1 cellular context compared by ENCODE assay signal in the genomic region with DNA sequence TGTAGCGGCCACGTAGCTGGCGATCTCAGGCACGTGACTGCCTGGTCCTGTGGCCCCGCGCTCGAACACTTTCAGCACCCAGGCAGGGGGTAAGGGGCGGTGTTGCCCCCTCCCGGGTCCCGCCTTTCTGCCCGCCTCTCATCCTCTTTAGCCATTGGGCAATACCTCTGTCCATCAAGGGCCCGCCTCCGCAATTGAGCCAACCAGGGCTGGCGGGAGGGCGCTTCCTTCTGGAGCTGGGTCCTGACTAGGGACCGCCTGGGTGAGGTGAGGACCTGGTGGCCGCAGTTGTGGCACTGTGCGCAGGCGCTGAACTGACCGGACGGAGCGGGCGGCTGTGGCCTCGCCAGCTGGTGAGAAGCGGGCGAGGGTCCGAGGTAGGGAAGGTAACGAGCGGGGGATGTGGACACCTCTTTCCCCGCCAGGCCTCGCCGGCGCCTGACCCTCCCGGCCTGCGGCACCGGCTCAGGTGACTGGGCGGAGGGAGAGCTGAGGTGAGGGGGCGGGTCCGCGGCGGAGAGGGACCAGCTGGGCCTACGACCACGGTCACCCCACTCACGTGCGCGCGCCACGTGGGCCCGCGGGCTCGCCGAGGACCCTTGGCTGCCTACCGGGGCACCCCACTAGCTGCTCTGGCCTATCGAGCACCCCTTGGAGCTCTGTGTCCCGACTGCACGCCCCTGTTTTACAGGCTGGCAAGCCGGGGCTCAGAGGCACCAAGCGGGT.
TF ChIP-seq lines count a peak whose summit lies in the region.

A gene with protein sequence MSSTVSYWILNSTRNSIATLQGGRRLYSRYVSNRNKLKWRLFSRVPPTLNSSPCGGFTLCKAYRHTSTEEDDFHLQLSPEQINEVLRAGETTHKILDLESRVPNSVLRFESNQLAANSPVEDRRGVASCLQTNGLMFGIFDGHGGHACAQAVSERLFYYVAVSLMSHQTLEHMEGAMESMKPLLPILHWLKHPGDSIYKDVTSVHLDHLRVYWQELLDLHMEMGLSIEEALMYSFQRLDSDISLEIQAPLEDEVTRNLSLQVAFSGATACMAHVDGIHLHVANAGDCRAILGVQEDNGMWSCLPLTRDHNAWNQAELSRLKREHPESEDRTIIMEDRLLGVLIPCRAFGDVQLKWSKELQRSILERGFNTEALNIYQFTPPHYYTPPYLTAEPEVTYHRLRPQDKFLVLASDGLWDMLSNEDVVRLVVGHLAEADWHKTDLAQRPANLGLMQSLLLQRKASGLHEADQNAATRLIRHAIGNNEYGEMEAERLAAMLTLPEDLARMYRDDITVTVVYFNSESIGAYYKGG (plus strand): TSS at position 228 of the 726 bp plus-strand sequence. CDS start 3,770 bp downstream, outside the sequence.

TF ChIP-seq in HEK293, 187 proteins besides CTCF, POLR2A, EP300 and RAD21 (continued from another document and continues in another):
- TF ChIP-seq, protein P1, sequence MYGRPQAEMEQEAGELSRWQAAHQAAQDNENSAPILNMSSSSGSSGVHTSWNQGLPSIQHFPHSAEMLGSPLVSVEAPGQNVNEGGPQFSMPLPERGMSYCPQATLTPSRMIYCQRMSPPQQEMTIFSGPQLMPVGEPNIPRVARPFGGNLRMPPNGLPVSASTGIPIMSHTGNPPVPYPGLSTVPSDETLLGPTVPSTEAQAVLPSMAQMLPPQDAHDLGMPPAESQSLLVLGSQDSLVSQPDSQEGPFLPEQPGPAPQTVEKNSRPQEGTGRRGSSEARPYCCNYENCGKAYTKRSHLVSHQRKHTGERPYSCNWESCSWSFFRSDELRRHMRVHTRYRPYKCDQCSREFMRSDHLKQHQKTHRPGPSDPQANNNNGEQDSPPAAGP (tag by site-specific recombination; IDR thresholded peaks at IDR 0.05) = no peak
- TF ChIP-seq YY2 (tag by site-specific recombination; IDR thresholded peaks at IDR 0.05) (no peak), ZNF366 (tag by site-specific recombination; conservative IDR thresholded peaks at IDR 0.05) (no peak), ZNF670 (tag by site-specific recombination; IDR thresholded peaks at IDR 0.05; ENCODE audit: low read depth) (no peak), ZNF791 (tag by site-specific recombination; IDR thresholded peaks at IDR 0.05) (no peak), ZNF404 (tag by site-specific recombination; IDR thresholded peaks at IDR 0.05) (no peak), EGR2 (tag by site-specific recombination; IDR thresholded peaks at IDR 0.05; ENCODE audit: low read depth) (peak; percentile 50), HOXA7 (CRISPR knock-in tag; IDR thresholded peaks at IDR 0.05; ENCODE audit: borderline replicate concordance) (no peak), ZNF530 (tag by site-specific recombination; IDR thresholded peaks at IDR 0.05; ENCODE audit: low read depth) (no peak), ZNF19 (tag by site-specific recombination; IDR thresholded peaks at IDR 0.05; ENCODE audit: low read depth) (no peak), ZNF596 (tag by site-specific recombination; IDR thresholded peaks at IDR 0.05) (no peak), ZFP37 (tag by site-specific recombination; IDR thresholded peaks at IDR 0.05) (0 out of 2 replicates have a peak, but pooled peaks have one; percentile 56), KLF9 (tag by site-specific recombination; IDR thresholded peaks at IDR 0.05; ENCODE audit: low read depth) (peak; percentile 92), ZNF623 (tag by site-specific recombination; IDR thresholded peaks at IDR 0.05) (no peak), ZNF501 (tag by site-specific recombination; IDR thresholded peaks at IDR 0.05) (0 out of 2 replicates have a peak, but pooled peaks have one; percentile 58), ZNF521 (tag by site-specific recombination; IDR thresholded peaks at IDR 0.05) (no peak), KLF7 (tag by site-specific recombination; IDR thresholded peaks at IDR 0.05; ENCODE audit: borderline replicate concordance) (peak; percentile 43; the same call in 1 of the 2 replicates), ZBTB1 (tag by site-specific recombination; IDR thresholded peaks at IDR 0.05) (no peak), ZNF274 (IDR thresholded peaks at IDR 0.05; ENCODE audit: low read length) (no peak), ZNF274 (tag by site-specific recombination; IDR thresholded peaks at IDR 0.05; ENCODE audit: borderline replicate concordance) (no peak; the same call in 1 of the 2 replicates), ZNF514 (tag by site-specific recombination; IDR thresholded peaks at IDR 0.05) (no peak), ZNF830 (tag by site-specific recombination; IDR thresholded peaks at IDR 0.05; ENCODE audit: low read depth) (no peak), ZNF140 (tag by site-specific recombination; IDR thresholded peaks at IDR 0.05) (no peak), MEIS1 (CRISPR knock-in tag; IDR thresholded peaks at IDR 0.05; ENCODE audit: borderline replicate concordance) (no peak), ZNF394 (tag by site-specific recombination; IDR thresholded peaks at IDR 0.05; ENCODE audit: borderline replicate concordance) (no peak), SCRT2 (tag by site-specific recombination; IDR thresholded peaks at IDR 0.05) (no peak), ZFHX2 (tag by site-specific recombination; conservative IDR thresholded peaks at IDR 0.05) (peak; percentile 65), ZNF600 (tag by site-specific recombination; IDR thresholded peaks at IDR 0.05) (no peak), ZNF555 (tag by site-specific recombination; conservative IDR thresholded peaks at IDR 0.05) (no peak), ZNF768 (tag by site-specific recombination; IDR thresholded peaks at IDR 0.05) (no peak), GLIS1 (tag by site-specific recombination; IDR thresholded peaks at IDR 0.05) (peak; percentile 96), ZNF24 (tag by site-specific recombination; IDR thresholded peaks at IDR 0.05) (no peak; the same call in 1 of the 2 replicates), ZNF132 (tag by site-specific recombination; IDR thresholded peaks at IDR 0.05; ENCODE audit: borderline replicate concordance) (no peak), ZXDB (tag by site-specific recombination; IDR thresholded peaks at IDR 0.05) (peak; percentile 81), GLI2 (tag by site-specific recombination; IDR thresholded peaks at IDR 0.05; ENCODE audit: borderline replicate concordance, low read depth) (no peak), ZBTB8A (tag by site-specific recombination; IDR thresholded peaks at IDR 0.05) (no peak)
- TF ChIP-seq, protein P2, sequence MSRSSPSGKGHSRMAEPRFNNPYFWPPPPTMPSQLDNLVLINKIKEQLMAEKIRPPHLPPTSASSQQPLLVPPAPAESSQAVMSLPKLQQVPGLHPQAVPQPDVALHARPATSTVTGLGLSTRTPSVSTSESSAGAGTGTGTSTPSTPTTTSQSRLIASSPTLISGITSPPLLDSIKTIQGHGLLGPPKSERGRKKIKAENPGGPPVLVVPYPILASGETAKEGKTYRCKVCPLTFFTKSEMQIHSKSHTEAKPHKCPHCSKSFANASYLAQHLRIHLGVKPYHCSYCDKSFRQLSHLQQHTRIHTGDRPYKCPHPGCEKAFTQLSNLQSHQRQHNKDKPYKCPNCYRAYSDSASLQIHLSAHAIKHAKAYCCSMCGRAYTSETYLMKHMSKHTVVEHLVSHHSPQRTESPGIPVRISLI (tag by site-specific recombination; IDR thresholded peaks at IDR 0.05) = no peak
- TF ChIP-seq, protein P3, sequence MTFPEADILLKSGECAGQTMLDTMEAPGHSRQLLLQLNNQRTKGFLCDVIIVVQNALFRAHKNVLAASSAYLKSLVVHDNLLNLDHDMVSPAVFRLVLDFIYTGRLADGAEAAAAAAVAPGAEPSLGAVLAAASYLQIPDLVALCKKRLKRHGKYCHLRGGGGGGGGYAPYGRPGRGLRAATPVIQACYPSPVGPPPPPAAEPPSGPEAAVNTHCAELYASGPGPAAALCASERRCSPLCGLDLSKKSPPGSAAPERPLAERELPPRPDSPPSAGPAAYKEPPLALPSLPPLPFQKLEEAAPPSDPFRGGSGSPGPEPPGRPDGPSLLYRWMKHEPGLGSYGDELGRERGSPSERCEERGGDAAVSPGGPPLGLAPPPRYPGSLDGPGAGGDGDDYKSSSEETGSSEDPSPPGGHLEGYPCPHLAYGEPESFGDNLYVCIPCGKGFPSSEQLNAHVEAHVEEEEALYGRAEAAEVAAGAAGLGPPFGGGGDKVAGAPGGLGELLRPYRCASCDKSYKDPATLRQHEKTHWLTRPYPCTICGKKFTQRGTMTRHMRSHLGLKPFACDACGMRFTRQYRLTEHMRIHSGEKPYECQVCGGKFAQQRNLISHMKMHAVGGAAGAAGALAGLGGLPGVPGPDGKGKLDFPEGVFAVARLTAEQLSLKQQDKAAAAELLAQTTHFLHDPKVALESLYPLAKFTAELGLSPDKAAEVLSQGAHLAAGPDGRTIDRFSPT (tag by site-specific recombination; IDR thresholded peaks at IDR 0.05) = peak; percentile 97
- TF ChIP-seq, protein P4, sequence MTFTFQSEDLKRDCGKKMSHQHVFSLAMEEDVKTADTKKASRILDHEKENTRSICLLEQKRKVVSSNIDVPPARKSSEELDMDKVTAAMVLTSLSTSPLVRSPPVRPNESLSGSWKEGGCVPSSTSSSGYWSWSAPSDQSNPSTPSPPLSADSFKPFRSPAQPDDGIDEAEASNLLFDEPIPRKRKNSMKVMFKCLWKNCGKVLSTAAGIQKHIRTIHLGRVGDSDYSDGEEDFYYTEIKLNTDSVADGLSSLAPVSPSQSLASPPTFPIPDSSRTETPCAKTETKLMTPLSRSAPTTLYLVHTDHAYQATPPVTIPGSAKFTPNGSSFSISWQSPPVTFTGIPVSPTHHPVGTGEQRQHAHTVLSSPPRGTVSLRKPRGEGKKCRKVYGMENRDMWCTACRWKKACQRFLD (tag by site-specific recombination; IDR thresholded peaks at IDR 0.05) = no peak
- TF ChIP-seq, protein P5, sequence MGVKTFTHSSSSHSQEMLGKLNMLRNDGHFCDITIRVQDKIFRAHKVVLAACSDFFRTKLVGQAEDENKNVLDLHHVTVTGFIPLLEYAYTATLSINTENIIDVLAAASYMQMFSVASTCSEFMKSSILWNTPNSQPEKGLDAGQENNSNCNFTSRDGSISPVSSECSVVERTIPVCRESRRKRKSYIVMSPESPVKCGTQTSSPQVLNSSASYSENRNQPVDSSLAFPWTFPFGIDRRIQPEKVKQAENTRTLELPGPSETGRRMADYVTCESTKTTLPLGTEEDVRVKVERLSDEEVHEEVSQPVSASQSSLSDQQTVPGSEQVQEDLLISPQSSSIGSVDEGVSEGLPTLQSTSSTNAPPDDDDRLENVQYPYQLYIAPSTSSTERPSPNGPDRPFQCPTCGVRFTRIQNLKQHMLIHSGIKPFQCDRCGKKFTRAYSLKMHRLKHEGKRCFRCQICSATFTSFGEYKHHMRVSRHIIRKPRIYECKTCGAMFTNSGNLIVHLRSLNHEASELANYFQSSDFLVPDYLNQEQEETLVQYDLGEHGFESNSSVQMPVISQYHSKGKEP (tag by site-specific recombination; IDR thresholded peaks at IDR 0.05) = no peak
- TF ChIP-seq, protein P6, sequence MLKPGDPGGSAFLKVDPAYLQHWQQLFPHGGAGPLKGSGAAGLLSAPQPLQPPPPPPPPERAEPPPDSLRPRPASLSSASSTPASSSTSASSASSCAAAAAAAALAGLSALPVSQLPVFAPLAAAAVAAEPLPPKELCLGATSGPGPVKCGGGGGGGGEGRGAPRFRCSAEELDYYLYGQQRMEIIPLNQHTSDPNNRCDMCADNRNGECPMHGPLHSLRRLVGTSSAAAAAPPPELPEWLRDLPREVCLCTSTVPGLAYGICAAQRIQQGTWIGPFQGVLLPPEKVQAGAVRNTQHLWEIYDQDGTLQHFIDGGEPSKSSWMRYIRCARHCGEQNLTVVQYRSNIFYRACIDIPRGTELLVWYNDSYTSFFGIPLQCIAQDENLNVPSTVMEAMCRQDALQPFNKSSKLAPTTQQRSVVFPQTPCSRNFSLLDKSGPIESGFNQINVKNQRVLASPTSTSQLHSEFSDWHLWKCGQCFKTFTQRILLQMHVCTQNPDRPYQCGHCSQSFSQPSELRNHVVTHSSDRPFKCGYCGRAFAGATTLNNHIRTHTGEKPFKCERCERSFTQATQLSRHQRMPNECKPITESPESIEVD (tag by site-specific recombination; IDR thresholded peaks at IDR 0.05) = no peak
- TF ChIP-seq, protein P7, sequence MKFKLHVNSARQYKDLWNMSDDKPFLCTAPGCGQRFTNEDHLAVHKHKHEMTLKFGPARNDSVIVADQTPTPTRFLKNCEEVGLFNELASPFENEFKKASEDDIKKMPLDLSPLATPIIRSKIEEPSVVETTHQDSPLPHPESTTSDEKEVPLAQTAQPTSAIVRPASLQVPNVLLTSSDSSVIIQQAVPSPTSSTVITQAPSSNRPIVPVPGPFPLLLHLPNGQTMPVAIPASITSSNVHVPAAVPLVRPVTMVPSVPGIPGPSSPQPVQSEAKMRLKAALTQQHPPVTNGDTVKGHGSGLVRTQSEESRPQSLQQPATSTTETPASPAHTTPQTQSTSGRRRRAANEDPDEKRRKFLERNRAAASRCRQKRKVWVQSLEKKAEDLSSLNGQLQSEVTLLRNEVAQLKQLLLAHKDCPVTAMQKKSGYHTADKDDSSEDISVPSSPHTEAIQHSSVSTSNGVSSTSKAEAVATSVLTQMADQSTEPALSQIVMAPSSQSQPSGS (tag by site-specific recombination; IDR thresholded peaks at IDR 0.05; ENCODE audit: low read depth) = no peak
- TF ChIP-seq, protein P8, sequence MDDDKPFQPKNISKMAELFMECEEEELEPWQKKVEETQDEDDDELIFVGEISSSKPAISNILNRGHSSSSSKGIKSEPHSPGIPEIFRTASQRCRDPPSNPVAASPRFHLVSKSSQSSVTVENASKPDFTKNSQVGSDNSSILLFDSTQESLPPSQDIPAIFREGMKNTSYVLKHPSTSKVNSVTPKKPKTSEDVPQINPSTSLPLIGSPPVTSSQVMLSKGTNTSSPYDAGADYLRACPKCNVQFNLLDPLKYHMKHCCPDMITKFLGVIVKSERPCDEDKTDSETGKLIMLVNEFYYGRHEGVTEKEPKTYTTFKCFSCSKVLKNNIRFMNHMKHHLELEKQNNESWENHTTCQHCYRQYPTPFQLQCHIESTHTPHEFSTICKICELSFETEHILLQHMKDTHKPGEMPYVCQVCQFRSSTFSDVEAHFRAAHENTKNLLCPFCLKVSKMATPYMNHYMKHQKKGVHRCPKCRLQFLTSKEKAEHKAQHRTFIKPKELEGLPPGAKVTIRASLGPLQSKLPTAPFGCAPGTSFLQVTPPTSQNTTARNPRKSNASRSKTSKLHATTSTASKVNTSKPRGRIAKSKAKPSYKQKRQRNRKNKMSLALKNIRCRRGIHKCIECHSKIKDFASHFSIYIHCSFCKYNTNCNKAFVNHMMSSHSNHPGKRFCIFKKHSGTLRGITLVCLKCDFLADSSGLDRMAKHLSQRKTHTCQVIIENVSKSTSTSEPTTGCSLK (tag by site-specific recombination; IDR thresholded peaks at IDR 0.05) = no peak
- TF ChIP-seq, protein P9, sequence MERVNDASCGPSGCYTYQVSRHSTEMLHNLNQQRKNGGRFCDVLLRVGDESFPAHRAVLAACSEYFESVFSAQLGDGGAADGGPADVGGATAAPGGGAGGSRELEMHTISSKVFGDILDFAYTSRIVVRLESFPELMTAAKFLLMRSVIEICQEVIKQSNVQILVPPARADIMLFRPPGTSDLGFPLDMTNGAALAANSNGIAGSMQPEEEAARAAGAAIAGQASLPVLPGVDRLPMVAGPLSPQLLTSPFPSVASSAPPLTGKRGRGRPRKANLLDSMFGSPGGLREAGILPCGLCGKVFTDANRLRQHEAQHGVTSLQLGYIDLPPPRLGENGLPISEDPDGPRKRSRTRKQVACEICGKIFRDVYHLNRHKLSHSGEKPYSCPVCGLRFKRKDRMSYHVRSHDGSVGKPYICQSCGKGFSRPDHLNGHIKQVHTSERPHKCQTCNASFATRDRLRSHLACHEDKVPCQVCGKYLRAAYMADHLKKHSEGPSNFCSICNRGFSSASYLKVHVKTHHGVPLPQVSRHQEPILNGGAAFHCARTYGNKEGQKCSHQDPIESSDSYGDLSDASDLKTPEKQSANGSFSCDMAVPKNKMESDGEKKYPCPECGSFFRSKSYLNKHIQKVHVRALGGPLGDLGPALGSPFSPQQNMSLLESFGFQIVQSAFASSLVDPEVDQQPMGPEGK (tag by site-specific recombination; IDR thresholded peaks at IDR 0.05) = peak; percentile 99
